24 cellular contexts compared by ENCODE assay signal in genomic region chr15:74316116-74316515, GRCh38. TPM values are rescaled to one million over a fixed set of nuclear protein-coding genes. Genes with fewer than 3 reads are reported as not detected.
DNase-seq lines count a peak whose midpoint lies in the region; ATAC-seq and TF ChIP-seq lines count a peak whose summit lies in the region.
"Had no signal": no experiment of that assay in that cellular context is flagged by ENCODE, and none has a peak within 500 bp of the region (broad histone marks: within the 10 kb centered on the region; RNA-seq: fewer than 3 reads in every experiment).

No MANE protein-coding gene starts in this region.

- intact Hi-C loops in right cardiac atrium (cut with DNase I): loop anchor here in 1 of 4 donors (10.0 kb wide), 1 partner anchor 351 kb away; no protein-coding TSS in a partner anchor

- ATAC-seq in right cardiac atrium (no peak), GM18907 (IDR thresholded peaks at IDR 0.05; ENCODE audit: unreplicated experiment) (no peak)
- ATAC-seq: A549, gastrocnemius medialis had no signal

- DNase-seq in T-helper 2 cell treated with Interferon-gamma antibody and Interleukin-4, amounts not matched to agents 5 μg/mL and 100 μg/mL, for 36 hours (ENCODE audit: low spot score): no peak
- DNase-seq in T-helper 2 cell (no peak), adipocyte (ENCODE audit: low read depth) (no peak), right cardiac atrium (peak in 2 of 3 donors; percentile 69 to 82), type B pancreatic cell (ENCODE audit: extremely low spot score, unreplicated experiment) (no peak), NCI-H2227 treated with DMSO at 0.1 percent for 48 hours (lab: John Stamatoyannopoulos, UW) (no peak)
- no peak for DNase-seq in stimulated activated naive CD4-positive, alpha-beta T cell treated with Interleukin-2 at 50 U/mL for 16 hours (lab: John Stamatoyannopoulos, UW)
- DNase-seq: activated naive CD4-positive, alpha-beta T cell treated with Interleukin-2 at 50 U/mL for 16 hours; activated T-cell treated with anti-CD3 and anti-CD28 coated beads, Interleukin-2, amount 50 U/mL, for 1 hour; effector memory CD4-positive, alpha-beta T cell; gastrocnemius medialis; midbrain; NCI-H1048; NCI-H2107; NCI-H524 treated with DMSO at 0.1 percent for 48 hours; SIG-M5; stimulated activated CD4-positive, alpha-beta T cell treated with anti-CD3 and anti-CD28 coated beads, Interleukin-4, amount 100 ng/mL, for 4 hours had no signal

- H3K27ac ChIP-seq in right cardiac atrium (ENCODE audit: low read length): no peak overlapping the region
- H3K27ac ChIP-seq: A549, prostate gland had no signal

- no peak overlapping the region for H3K4me3 ChIP-seq in adipocyte (ENCODE audit: low read length)
- no peak overlapping the region for H3K4me3 ChIP-seq in right cardiac atrium (ENCODE audit: low read length)
- H3K4me3 ChIP-seq: A549, esophagus muscularis mucosa, gastrocnemius medialis, HAP-1, prostate gland had no signal

- H3K27ac Mint-ChIP-seq in T-helper 2 cell treated with Interferon-gamma antibody and Interleukin-4, amounts not matched to agents 5 μg/mL and 100 μg/mL, for 36 hours: peak overlapping the region; percentile 31
- no peak overlapping the region for H3K27ac Mint-ChIP-seq in type B pancreatic cell

- WGBS in right cardiac atrium: 35% methylated on average over 14 of the region's 14 CpGs

- peaks cover 4% of the 10 kb centered on the region for H3K4me1 Mint-ChIP-seq in T-helper 2 cell treated with Interferon-gamma antibody and Interleukin-4, amounts not matched to agents 5 μg/mL and 100 μg/mL, for 36 hours (ENCODE audit: low read depth)
- peaks cover 38% of the 10 kb centered on the region for H3K4me1 Mint-ChIP-seq in type B pancreatic cell (ENCODE audit: unreplicated experiment)

- peaks cover 4% of the 10 kb centered on the region for H3K27me3 ChIP-seq in adipocyte (replicated peaks; ENCODE audit: control insufficient read depth, insufficient read depth, low read length)
- H3K27me3 ChIP-seq in right cardiac atrium (ENCODE audit: control insufficient read depth, insufficient read depth): no peaks in the 10 kb centered on the region
- H3K27me3 ChIP-seq: gastrocnemius medialis had no signal

- H3K4me1 ChIP-seq in adipocyte (ENCODE audit: control insufficient read depth, insufficient read depth, low read length): peaks cover 52% of the 10 kb centered on the region
- H3K4me1 ChIP-seq in right cardiac atrium (ENCODE audit: control insufficient read depth, insufficient read depth, low read length): peaks cover 7% of the 10 kb centered on the region
- H3K4me1 ChIP-seq: prostate gland had no signal

- H3K9ac ChIP-seq in adipocyte (ENCODE audit: low read length): peak overlapping the region; percentile 28

- H3K36me3 Mint-ChIP-seq in T-helper 2 cell treated with Interferon-gamma antibody and Interleukin-4, amounts not matched to agents 5 μg/mL and 100 μg/mL, for 36 hours (ENCODE audit: low read depth): no peaks in the 10 kb centered on the region
- no peaks in the 10 kb centered on the region for H3K36me3 Mint-ChIP-seq in type B pancreatic cell

- no peaks in the 10 kb centered on the region for H3K9me3 Mint-ChIP-seq in T-helper 2 cell treated with Interferon-gamma antibody and Interleukin-4, amounts not matched to agents 5 μg/mL and 100 μg/mL, for 36 hours
- no peaks in the 10 kb centered on the region for H3K9me3 Mint-ChIP-seq in type B pancreatic cell
- H3K9me3 Mint-ChIP-seq: neural crest cell had no signal

- TF ChIP-seq CTCF in type B pancreatic cell (conservative IDR thresholded peaks at IDR 0.05): no peak

- no peaks in the 10 kb centered on the region for H3K36me3 ChIP-seq in adipocyte (ENCODE audit: control insufficient read depth, insufficient read depth, low read length, severe bottlenecking)
- H3K36me3 ChIP-seq: esophagus muscularis mucosa, gastrocnemius medialis, HAP-1, prostate gland had no signal

- H3K27me3 Mint-ChIP-seq in T-helper 2 cell treated with Interferon-gamma antibody and Interleukin-4, amounts not matched to agents 5 μg/mL and 100 μg/mL, for 36 hours (ENCODE audit: low read depth): no peaks in the 10 kb centered on the region
- peaks cover 9% of the 10 kb centered on the region for H3K27me3 Mint-ChIP-seq in type B pancreatic cell

- H3K9me3 ChIP-seq in adipocyte (ENCODE audit: control insufficient read depth, low read length) (no peaks in the 10 kb centered on the region), right cardiac atrium (ENCODE audit: control insufficient read depth, low read length) (no peaks in the 10 kb centered on the region)
- H3K9me3 ChIP-seq: A549, esophagus muscularis mucosa, gastrocnemius medialis, HAP-1, prostate gland had no signal

- H3K4me3 Mint-ChIP-seq in T-helper 2 cell treated with Interferon-gamma antibody and Interleukin-4, amounts not matched to agents 5 μg/mL and 100 μg/mL, for 36 hours: no peak overlapping the region
- peak overlapping the region; percentile 16 for H3K4me3 Mint-ChIP-seq in type B pancreatic cell
- H3K4me3 Mint-ChIP-seq: neural crest cell had no signal

RNA-seq across cellular contexts. Expression of gene CYP11A1, which starts 51.3 kb away (rescaled TPM):
- total RNA-seq in right cardiac atrium (1 to 10 TPM; 1.1 to 1.7 (median 1.3) TPM), type B pancreatic cell (ENCODE audit: low replicate concordance) (0.80 and 1.0 TPM in 2 replicates)
- 0.66 TPM for polyA plus RNA-seq in right cardiac atrium
- total RNA-seq: T-helper 1 cell treated with Interleukin-12 subunit alpha and Interleukin-12 subunit beta and Interleukin-4 antibody, amounts not matched to agents 30 ng/mL and 1 ng/mL, for 36 hours had no signal

Comparison
In these comparisons a context has a peak if more than half of its experiments do, and no peak if none do; other contexts are left out.
1. DNase-seq: peak in right cardiac atrium (2 of 3); none in T-helper 2 cell treated with Interferon-gamma antibody and Interleukin-4, amounts not matched to agents 5 μg/mL and 100 μg/mL, for 36 hours (single experiment), T-helper 2 cell (0 of 5), adipocyte (single experiment), type B pancreatic cell (single experiment), stimulated activated naive CD4-positive, alpha-beta T cell treated with Interleukin-2 at 50 U/mL for 16 hours (single experiment) and NCI-H2227 treated with DMSO at 0.1 percent for 48 hours (single experiment).